11 cellular contexts compared by ENCODE assay signal in genomic region chr10:88060762-88061161, GRCh38.
"Had no signal": no experiment of that assay in that cellular context is flagged by ENCODE, and none has a peak within 500 bp of the region (broad histone marks: within the 10 kb centered on the region; RNA-seq: fewer than 3 reads in every experiment).

No MANE protein-coding gene starts in this region.

- H3K27me3 ChIP-seq: ascending aorta, esophagus muscularis mucosa, ovary, tibial artery had no signal

- FAIRE-seq: bronchial epithelial cell had no signal

- ATAC-seq: activated CD4-positive, CD25-positive, alpha-beta regulatory T cell treated with anti-CD3 and anti-CD28 coated beads, Interleukin-2, amount 50 U/mL, for 24 hours; left colon had no signal

- H3K4me3 ChIP-seq: ascending aorta, esophagus muscularis mucosa, lung, ovary, tibial artery had no signal

- H3K36me3 ChIP-seq: ascending aorta, esophagus muscularis mucosa, ovary, tibial artery had no signal

- H3K27ac ChIP-seq: ascending aorta, esophagus muscularis mucosa, ovary had no signal

- DNase-seq: activated T-cell treated with anti-CD3 and anti-CD28 coated beads, Interleukin-2, amount 50 U/mL, for 1 hour; left colon; ovary; stimulated activated CD4-positive, alpha-beta T cell treated with anti-CD3 and anti-CD28 coated beads, Interleukin-4, amount 100 ng/mL, for 1 hour; T-helper 2 cell; tibial artery had no signal

- H3K9me3 ChIP-seq: ascending aorta, esophagus muscularis mucosa, ovary, tibial artery had no signal
